In the genomic region with DNA sequence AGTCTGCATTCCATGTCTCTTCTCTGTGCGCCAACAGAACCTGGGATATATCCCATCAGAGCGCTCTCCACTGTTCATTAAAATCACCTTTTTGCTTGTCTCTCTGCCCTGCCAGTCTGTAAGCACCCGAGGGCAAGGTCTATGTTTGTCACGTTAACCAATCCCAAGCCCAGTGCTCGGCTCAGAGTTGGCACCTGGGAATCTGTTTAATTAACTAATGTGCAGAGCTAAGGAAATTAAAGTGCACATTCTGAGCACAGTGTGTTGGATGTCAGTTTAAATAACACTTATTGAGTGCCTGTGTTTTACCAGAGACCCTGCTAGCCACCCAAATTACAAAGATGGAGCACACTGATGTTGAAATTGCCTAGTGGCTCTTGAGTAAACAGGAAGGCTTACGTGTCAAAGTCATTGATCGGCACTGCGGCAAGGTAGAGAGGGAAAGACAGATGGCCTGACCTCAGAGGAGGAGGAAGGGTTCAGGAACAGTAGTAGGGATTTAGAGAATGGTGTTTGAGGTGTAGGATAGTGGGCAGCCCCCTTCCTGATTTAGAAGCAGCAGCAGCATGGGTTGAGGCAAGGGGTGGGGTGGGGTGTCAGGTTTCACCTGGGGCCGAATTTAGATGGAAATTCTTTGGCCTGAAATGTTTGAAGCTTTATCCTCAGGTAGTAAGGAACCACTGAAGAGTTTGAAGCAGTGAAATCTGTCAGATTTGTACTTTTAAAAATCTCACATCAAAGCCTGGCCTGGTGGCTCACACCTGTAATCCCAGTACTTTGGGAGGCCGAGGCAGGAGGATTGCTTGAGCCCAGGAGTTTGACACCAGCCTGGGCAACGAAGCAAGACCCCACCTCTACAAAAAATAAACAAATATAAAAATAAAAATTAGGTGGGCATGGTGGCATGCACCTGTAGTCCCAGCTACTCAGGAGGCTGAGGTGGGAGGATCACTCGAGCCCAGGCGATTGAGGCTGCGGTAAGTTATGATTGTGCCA, we compare ENCODE assay signal across 17 cellular contexts. TPM values are rescaled to one million over a fixed set of nuclear protein-coding genes. Genes with fewer than 3 reads are reported as not detected.
DNase-seq lines count a peak whose midpoint lies in the region; ATAC-seq, FAIRE-seq and TF ChIP-seq lines count a peak whose summit lies in the region.
"Had no signal": no experiment of that assay in that cellular context is flagged by ENCODE, and none has a peak within 500 bp of the region (broad histone marks: within the 10 kb centered on the region; RNA-seq: fewer than 3 reads in every experiment).

No MANE protein-coding gene starts in this region.

- H4K91ac ChIP-seq in H1 (replicated peaks; ENCODE audit: insufficient read length, low read length), result peak overlapping the region; percentile 28

- H2BK5ac ChIP-seq in H1 (ENCODE audit: low read depth, low read length), result peak overlapping the region; percentile 69

- no peak overlapping the region for H3K23ac ChIP-seq in H1 (ENCODE audit: insufficient read length)

- TF ChIP-seq POLR2A in H1 (IDR thresholded peaks at IDR 0.05; ENCODE audit: control extremely low read depth in 1 of 2, low read depth in 2 of 2, low read length in 2 of 2), result no peak

- CTCF ChIA-PET in H1 (lab: Charles Lee; ENCODE audit: partially characterized antibody), result interaction anchor here (0.7 to 1.5 kb wide), 3 partner anchors 12 to 29 kb away, joined by 3 to 9 read pairs (median 3); no protein-coding TSS in a partner anchor

- no peak overlapping the region for H2AFZ ChIP-seq in H1 (ENCODE audit: low read length)

- ATAC-seq in pancreas (peak in 3 of 4 donors; percentile 43 to 57 (median 49)), GM19328 (IDR thresholded peaks at IDR 0.05; ENCODE audit: unreplicated experiment) (no peak), HG02840 (IDR thresholded peaks at IDR 0.05; ENCODE audit: low FRiP score, unreplicated experiment) (no peak)

- H3K18ac ChIP-seq in H1 (ENCODE audit: extremely low read depth, low read length), result 0 out of 2 replicates have a peak overlapping the region, but pooled peaks have one; percentile 44

- no peaks in the 10 kb centered on the region for H3K79me2 ChIP-seq in H1 (ENCODE audit: control insufficient read depth in 1 of 2, insufficient read depth in 2 of 2, low read length in 2 of 2)

- 0 out of 2 replicates have a peak overlapping the region, but pooled peaks have one; percentile 6 for H3K27ac ChIP-seq in H1 (ENCODE audit: low read depth, low read length)
- H3K27ac ChIP-seq in pancreas, result no peak overlapping the region
- H3K27ac ChIP-seq: skin epidermis, VCaP had no signal

- no peak overlapping the region for H4K8ac ChIP-seq in H1 (ENCODE audit: extremely low read depth, insufficient read depth, low read length)

- H3K36me3 ChIP-seq in H1 (ENCODE audit: control insufficient read depth in 2 of 4, insufficient read depth in 4 of 4, low read length in 3 of 4) (no peaks in the 10 kb centered on the region; a peak in 2 of 8 replicates), pancreas (no peaks in the 10 kb centered on the region)

- TF ChIP-seq EP300 in H1 (IDR thresholded peaks at IDR 0.05; ENCODE audit: borderline replicate concordance in 1 of 2, low read depth in 2 of 2, low read length in 2 of 2), result no peak

- H3K9ac ChIP-seq in H1 (replicated peaks in 1 of 4; ENCODE audit: extremely low read depth in 1 of 4, low read depth in 3 of 4, low read length in 3 of 4), result no peak overlapping the region

- no peaks in the 10 kb centered on the region for H3K9me3 ChIP-seq in H1 (ENCODE audit: insufficient read depth in 2 of 2, low read depth in 1 of 2, low read length in 1 of 2)
- no peaks in the 10 kb centered on the region for H3K9me3 ChIP-seq in pancreas

- DNase-seq in NCI-H1417 (lab: John Stamatoyannopoulos, UW) (peak in 2 of 3 experiments; percentile 24 to 40), NCI-H1417 treated with DMSO at 0.1 percent for 48 hours (lab: John Stamatoyannopoulos, UW) (no peak), NCI-H510A treated with DMSO at 0.1 percent for 48 hours (lab: John Stamatoyannopoulos, UW) (peak; percentile 84), H1 (ENCODE audit: low read depth in 1 of 2, low spot score in 2 of 2) (peak in 1 of 2 experiments; percentile 60), pancreas (no peak)
- DNase-seq in activated CD4-positive, alpha-beta T cell treated with anti-CD3 and anti-CD28 coated beads for 4 hours, result no peak
- DNase-seq: activated CD8-positive, alpha-beta memory T cell treated with anti-CD3 and anti-CD28 coated beads, Interleukin-2, amount 50 U/mL, for 48 hours; cerebellar nuclear complex; NCI-H1048 had no signal

- H3K4me3 ChIP-seq in H1 (ENCODE audit: extremely low read depth in 1 of 4, insufficient read depth in 2 of 4, low read depth in 3 of 4, low read length in 4 of 4) (peak overlapping the region in 2 of 4 experiments; percentile 18 to 30; a peak in 2 of 8 replicates), pancreas (no peak overlapping the region)
- H3K4me3 ChIP-seq: skin epidermis had no signal

- no peaks in the 10 kb centered on the region for H3K79me1 ChIP-seq in H1 (ENCODE audit: low read depth, low read length)

- no peaks in the 10 kb centered on the region for H4K20me1 ChIP-seq in H1 (replicated peaks in 1 of 2; ENCODE audit: control insufficient read depth in 1 of 2, insufficient read depth in 2 of 2, low read length in 2 of 2)

- H3K4me1 ChIP-seq in H1 (replicated peaks in 1 of 4; ENCODE audit: control insufficient read depth in 3 of 4, insufficient read depth in 4 of 4, low read length in 3 of 4) (peaks cover 1 to 10% (median 9%) of the 10 kb centered on the region in 4 experiments; a peak in 5 of 7 replicates), pancreas (peaks cover 0 to 3% (median 0%) of the 10 kb centered on the region in 3 donors)

- H4K5ac ChIP-seq in H1 (ENCODE audit: insufficient read length, low read depth, low read length), result no peak overlapping the region

- H2BK12ac ChIP-seq in H1 (ENCODE audit: low read depth, low read length), result no peak overlapping the region; the same call in 1 of the 2 replicates

- TF ChIP-seq CTCF in H1 (IDR thresholded peaks at IDR 0.05; ENCODE audit: control extremely low read depth in 1 of 3, insufficient read depth in 1 of 3, low read depth in 1 of 3, low read length in 3 of 3), result no peak
- no peak for TF ChIP-seq CTCF in pancreas (IDR thresholded peaks at IDR 0.05)

- intact Hi-C loops in pancreas (cut with DNase I), result no loop called here

- TF ChIP-seq RAD21 in H1 (IDR thresholded peaks at IDR 0.05 in 1 of 2, conservative IDR thresholded peaks at IDR 0.05 in 1 of 2; ENCODE audit: low read depth in 2 of 2, low read length in 2 of 2), result no peak

- H3K23me2 ChIP-seq in H1 (ENCODE audit: low read depth, low read length), result no peaks in the 10 kb centered on the region

- H2BK15ac ChIP-seq in H1 (ENCODE audit: low read length), result 0 out of 2 replicates have a peak overlapping the region, but pooled peaks have one; percentile 13

- H2AK5ac ChIP-seq in H1 (ENCODE audit: low read depth, low read length), result 0 out of 2 replicates have a peak overlapping the region, but pooled peaks have one; percentile 2

- peak overlapping the region; percentile 47 to 52; a peak in 3 of 4 replicates for H3K4me2 ChIP-seq in H1 (ENCODE audit: insufficient read depth in 1 of 2, low read depth in 2 of 2, low read length in 2 of 2)

- POLR2A ChIA-PET in H1 (lab: Charles Lee; ENCODE audit: partially characterized antibody), result interaction anchor here (0.5 to 1.8 kb wide), 9 partner anchors 8 to 137 kb away, joined by 3 to 10 read pairs (median 3); a partner anchor contains a TSS

- FAIRE-seq in H1 (lab: Jason Lieb, UNC), result peak; percentile 24
- no peak for FAIRE-seq in pancreas (lab: Jason Lieb, UNC)

- H2BK20ac ChIP-seq in H1 (ENCODE audit: low read length), result no peak overlapping the region

- H3K14ac ChIP-seq in H1 (ENCODE audit: insufficient read length), result no peak overlapping the region

- H3K27me3 ChIP-seq in H1 (replicated peaks in 1 of 4; ENCODE audit: control insufficient read depth in 3 of 4, extremely low read depth in 1 of 4, insufficient read depth in 3 of 4, low read length in 3 of 4) (no peaks in the 10 kb centered on the region), pancreas (no peaks in the 10 kb centered on the region)

- no peak overlapping the region for H2BK120ac ChIP-seq in H1 (replicated peaks; ENCODE audit: low read depth, low read length)

- WGBS in H1 (ENCODE audit: extremely low coverage in 1 of 2, insufficient coverage in 1 of 2, insufficient read length in 1 of 2, insufficient replicate concordance in 2 of 2, low coverage in 1 of 2, low lambda C conversion rate in 2 of 2, missing lambda C conversion rate in 1 of 2), 2 experiments, result 75% methylated on average over 14 of the region's 14 CpGs; no CpG with 5 or more reads in 1 of the 2 experiments
- 63 to 68% methylated on average over 14 of the region's 14 CpGs for whole genome bisulfite sequencing in pancreas, 2 donors

- no peak overlapping the region for H3K4ac ChIP-seq in H1 (replicated peaks; ENCODE audit: insufficient read length, low read depth, low read length)

- H3K56ac ChIP-seq in H1 (replicated peaks; ENCODE audit: insufficient read length, low read depth, low read length), result no peak overlapping the region

RNA-seq across cellular contexts. Expression of a gene that starts 7.7 kb away (rescaled TPM):
- total RNA-seq in H1 (2021; fragmentation: NEBNext Ultra II Directional; extraction: Animal tissue kit (Norgen Biotek cat#: 25700)), result 0.63 and 0.82 TPM in 2 replicates
- 0.85 and 3.3 TPM in 2 replicates for polyA plus RNA-seq in H1 (2011; rRNA removed)
- polyA plus RNA-seq in H1 (2011; cell fraction: cytosol; rRNA removed), result 1.7 TPM
- 10.3 TPM for polyA plus RNA-seq in H1 (2011; cell fraction: nucleus; rRNA removed)
- polyA plus RNA-seq in H1 (2012, experiment 1 of 2), result 1.6 to 1.7 TPM (median 1.7 TPM) in 4 replicates
- polyA plus RNA-seq in H1 (2012, experiment 2 of 2), result 0.87 TPM
- polyA plus RNA-seq in H1 (2013, experiment 1 of 2), result 0.65 TPM
- 0.81 TPM for polyA plus RNA-seq in H1 (2013, experiment 2 of 2)
- 0.41 and 1.2 TPM in 2 replicates for polyA minus RNA-seq in H1 (2011; rRNA and poly(A)+ RNA removed)
- 2.7 TPM for polyA minus RNA-seq in H1 (2011; cell fraction: cytosol; rRNA and poly(A)+ RNA removed)
- polyA minus RNA-seq in H1 (2011; cell fraction: nucleus; rRNA and poly(A)+ RNA removed), result 1.7 TPM
- 1 to 10 TPM in 3 of 6 donors, under 1 TPM in 3; 0.42 to 2.9 (median 1.1) TPM for total RNA-seq in pancreas
- polyA plus RNA-seq in pancreas, result 10 to 100 TPM in 1 of 2 donors, 1 to 10 TPM in 1; 5.6 to 10.7 TPM
- total RNA-seq: A172, epithelial cell of proximal tubule had no signal

RNA-seq across cellular contexts. Expression of a gene that starts 7.9 kb away (rescaled TPM):
- 6.7 and 9.5 TPM in 2 replicates for total RNA-seq in H1 (2021; fragmentation: NEBNext Ultra II Directional; extraction: Animal tissue kit (Norgen Biotek cat#: 25700))
- polyA plus RNA-seq in H1 (2011; rRNA removed), result 27.9 and 38.9 TPM in 2 replicates
- 16.2 TPM for polyA plus RNA-seq in H1 (2011; cell fraction: cytosol; rRNA removed)
- 13.8 TPM for polyA plus RNA-seq in H1 (2011; cell fraction: nucleus; rRNA removed)
- polyA plus RNA-seq in H1 (2012, experiment 1 of 2), result 7.9 to 14.5 TPM (median 11.6 TPM) in 4 replicates
- polyA plus RNA-seq in H1 (2012, experiment 2 of 2), result 10.1 TPM
- 9.7 TPM for polyA plus RNA-seq in H1 (2013, experiment 1 of 2)
- polyA plus RNA-seq in H1 (2013, experiment 2 of 2), result 10.5 TPM
- polyA minus RNA-seq in H1 (2011; rRNA and poly(A)+ RNA removed), result 10.7 and 11.6 TPM in 2 replicates
- 8.9 TPM for polyA minus RNA-seq in H1 (2011; cell fraction: cytosol; rRNA and poly(A)+ RNA removed)
- polyA minus RNA-seq in H1 (2011; cell fraction: nucleus; rRNA and poly(A)+ RNA removed), result 5.7 TPM
- 1 to 10 TPM; 2.6 to 5.4 (median 3.7) TPM for total RNA-seq in pancreas
- polyA plus RNA-seq in pancreas, result 10 to 100 TPM in 1 of 2 donors, 1 to 10 TPM in 1; 5.5 to 10.4 TPM

RNA-seq across cellular contexts. Expression of a gene that starts 48.8 kb away (rescaled TPM):
- total RNA-seq in H1 (2021; fragmentation: NEBNext Ultra II Directional; extraction: Animal tissue kit (Norgen Biotek cat#: 25700)), result 17.4 TPM in 1 of 2 replicates, not detected in the other
- polyA plus RNA-seq in H1 (2011; rRNA removed) (under 0.01 TPM in 1 of 2 replicates, not detected in the other), pancreas (not detected)
- not detected for polyA plus RNA-seq in H1 (2011; cell fraction: cytosol; rRNA removed)
- not detected for polyA plus RNA-seq in H1 (2011; cell fraction: nucleus; rRNA removed)
- not detected in 4 replicates for polyA plus RNA-seq in H1 (2012, experiment 1 of 2)
- not detected for polyA plus RNA-seq in H1 (2012, experiment 2 of 2)
- not detected for polyA plus RNA-seq in H1 (2013, experiment 1 of 2)
- not detected for polyA plus RNA-seq in H1 (2013, experiment 2 of 2)
- under 0.01 TPM in 2 replicates for polyA minus RNA-seq in H1 (2011; rRNA and poly(A)+ RNA removed)
- polyA minus RNA-seq in H1 (2011; cell fraction: cytosol; rRNA and poly(A)+ RNA removed), result 360 TPM
- under 0.01 TPM for polyA minus RNA-seq in H1 (2011; cell fraction: nucleus; rRNA and poly(A)+ RNA removed)
- not detected for total RNA-seq in pancreas
- total RNA-seq: A172, epithelial cell of proximal tubule, lower leg skin had no signal
- polyA plus RNA-seq: adipose tissue had no signal

RNA-seq across cellular contexts. Expression of a gene that starts 57.4 kb away (rescaled TPM):
- total RNA-seq in H1 (2021; fragmentation: NEBNext Ultra II Directional; extraction: Animal tissue kit (Norgen Biotek cat#: 25700)), result 66.4 and 68.1 TPM in 2 replicates
- 36.7 and 41.8 TPM in 2 replicates for polyA plus RNA-seq in H1 (2011; rRNA removed)
- 57.4 TPM for polyA plus RNA-seq in H1 (2011; cell fraction: cytosol; rRNA removed)
- polyA plus RNA-seq in H1 (2011; cell fraction: nucleus; rRNA removed), result 56.1 TPM
- polyA plus RNA-seq in H1 (2012, experiment 1 of 2), result 52.0 to 56.6 TPM (median 53.3 TPM) in 4 replicates
- polyA plus RNA-seq in H1 (2012, experiment 2 of 2), result 17.3 TPM
- 52.4 TPM for polyA plus RNA-seq in H1 (2013, experiment 1 of 2)
- polyA plus RNA-seq in H1 (2013, experiment 2 of 2), result 49.1 TPM
- 72.0 and 73.1 TPM in 2 replicates for polyA minus RNA-seq in H1 (2011; rRNA and poly(A)+ RNA removed)
- polyA minus RNA-seq in H1 (2011; cell fraction: cytosol; rRNA and poly(A)+ RNA removed), result 35.7 TPM
- polyA minus RNA-seq in H1 (2011; cell fraction: nucleus; rRNA and poly(A)+ RNA removed), result 28.7 TPM
- 1 to 10 TPM in 2 of 6 donors, under 1 TPM in 3, not detected in 1; 0.12 to 1.6 (median 0.44) TPM for total RNA-seq in pancreas
- polyA plus RNA-seq in pancreas, result under 1 TPM; 0.30 to 0.40 TPM

Comparison
In these comparisons a context has a peak if more than half of its experiments do, and no peak if none do; other contexts are left out.
1. DNase-seq: peak in NCI-H1417 (2 of 3) and NCI-H510A treated with DMSO at 0.1 percent for 48 hours (single experiment); none in NCI-H1417 treated with DMSO at 0.1 percent for 48 hours (single experiment), pancreas (0 of 6) and activated CD4-positive, alpha-beta T cell treated with anti-CD3 and anti-CD28 coated beads for 4 hours (0 of 2).
2. ATAC-seq: peak in pancreas (3 of 4); none in GM19328 (single experiment) and HG02840 (single experiment).